2 cellular contexts compared by ENCODE assay signal in the genomic region with DNA sequence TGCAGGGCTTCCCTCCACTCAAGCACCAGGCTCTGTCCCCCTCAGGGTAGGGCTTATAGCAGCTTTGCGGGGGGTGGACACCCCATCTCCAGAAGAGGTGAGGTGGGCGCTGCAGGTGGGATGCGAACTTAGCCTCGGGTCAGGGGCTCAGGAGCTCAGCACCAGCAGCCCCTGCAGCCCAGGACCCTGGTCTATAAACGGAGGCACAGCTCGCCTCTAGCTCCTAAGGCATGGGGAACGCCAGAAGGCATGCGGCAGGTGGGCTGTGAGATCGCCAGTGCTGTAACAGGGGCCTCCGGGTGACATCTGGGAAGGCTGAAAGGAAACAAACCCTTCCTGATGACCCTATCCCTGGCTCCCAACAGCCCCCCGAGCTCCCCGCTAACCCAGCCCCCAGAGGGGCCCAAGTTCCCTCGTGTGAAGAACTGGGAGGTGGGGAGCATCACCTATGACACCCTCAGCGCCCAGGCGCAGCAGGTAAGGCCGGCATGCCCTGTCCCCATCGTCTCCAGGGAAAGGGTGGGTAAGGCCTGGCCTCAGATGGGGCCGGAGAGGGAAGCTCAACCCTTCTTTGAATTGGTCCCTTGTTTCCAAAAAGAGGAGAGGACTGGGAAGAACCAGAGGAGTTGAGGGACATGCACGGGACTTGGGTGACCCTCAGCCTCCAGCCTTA.
TF ChIP-seq lines count a peak whose summit lies in the region.

No MANE protein-coding gene starts in this region.

TF ChIP-seq in SK-N-SH, 30 proteins besides CTCF, POLR2A, EP300 and RAD21:
- TF ChIP-seq, protein P1, sequence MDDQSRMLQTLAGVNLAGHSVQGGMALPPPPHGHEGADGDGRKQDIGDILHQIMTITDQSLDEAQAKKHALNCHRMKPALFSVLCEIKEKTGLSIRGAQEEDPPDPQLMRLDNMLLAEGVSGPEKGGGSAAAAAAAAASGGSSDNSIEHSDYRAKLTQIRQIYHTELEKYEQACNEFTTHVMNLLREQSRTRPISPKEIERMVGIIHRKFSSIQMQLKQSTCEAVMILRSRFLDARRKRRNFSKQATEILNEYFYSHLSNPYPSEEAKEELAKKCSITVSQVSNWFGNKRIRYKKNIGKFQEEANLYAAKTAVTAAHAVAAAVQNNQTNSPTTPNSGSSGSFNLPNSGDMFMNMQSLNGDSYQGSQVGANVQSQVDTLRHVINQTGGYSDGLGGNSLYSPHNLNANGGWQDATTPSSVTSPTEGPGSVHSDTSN (IDR thresholded peaks at IDR 0.05) = no peak
- no peak for TF ChIP-seq FOXM1 (IDR thresholded peaks at IDR 0.05; ENCODE audit: low read depth)
- TF ChIP-seq RFX5 (IDR thresholded peaks at IDR 0.05; ENCODE audit: low read length) = no peak
- TF ChIP-seq, protein P2, sequence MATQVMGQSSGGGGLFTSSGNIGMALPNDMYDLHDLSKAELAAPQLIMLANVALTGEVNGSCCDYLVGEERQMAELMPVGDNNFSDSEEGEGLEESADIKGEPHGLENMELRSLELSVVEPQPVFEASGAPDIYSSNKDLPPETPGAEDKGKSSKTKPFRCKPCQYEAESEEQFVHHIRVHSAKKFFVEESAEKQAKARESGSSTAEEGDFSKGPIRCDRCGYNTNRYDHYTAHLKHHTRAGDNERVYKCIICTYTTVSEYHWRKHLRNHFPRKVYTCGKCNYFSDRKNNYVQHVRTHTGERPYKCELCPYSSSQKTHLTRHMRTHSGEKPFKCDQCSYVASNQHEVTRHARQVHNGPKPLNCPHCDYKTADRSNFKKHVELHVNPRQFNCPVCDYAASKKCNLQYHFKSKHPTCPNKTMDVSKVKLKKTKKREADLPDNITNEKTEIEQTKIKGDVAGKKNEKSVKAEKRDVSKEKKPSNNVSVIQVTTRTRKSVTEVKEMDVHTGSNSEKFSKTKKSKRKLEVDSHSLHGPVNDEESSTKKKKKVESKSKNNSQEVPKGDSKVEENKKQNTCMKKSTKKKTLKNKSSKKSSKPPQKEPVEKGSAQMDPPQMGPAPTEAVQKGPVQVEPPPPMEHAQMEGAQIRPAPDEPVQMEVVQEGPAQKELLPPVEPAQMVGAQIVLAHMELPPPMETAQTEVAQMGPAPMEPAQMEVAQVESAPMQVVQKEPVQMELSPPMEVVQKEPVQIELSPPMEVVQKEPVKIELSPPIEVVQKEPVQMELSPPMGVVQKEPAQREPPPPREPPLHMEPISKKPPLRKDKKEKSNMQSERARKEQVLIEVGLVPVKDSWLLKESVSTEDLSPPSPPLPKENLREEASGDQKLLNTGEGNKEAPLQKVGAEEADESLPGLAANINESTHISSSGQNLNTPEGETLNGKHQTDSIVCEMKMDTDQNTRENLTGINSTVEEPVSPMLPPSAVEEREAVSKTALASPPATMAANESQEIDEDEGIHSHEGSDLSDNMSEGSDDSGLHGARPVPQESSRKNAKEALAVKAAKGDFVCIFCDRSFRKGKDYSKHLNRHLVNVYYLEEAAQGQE (IDR thresholded peaks at IDR 0.05; ENCODE audit: low read depth, low read length) = no peak
- TF ChIP-seq, protein P3, sequence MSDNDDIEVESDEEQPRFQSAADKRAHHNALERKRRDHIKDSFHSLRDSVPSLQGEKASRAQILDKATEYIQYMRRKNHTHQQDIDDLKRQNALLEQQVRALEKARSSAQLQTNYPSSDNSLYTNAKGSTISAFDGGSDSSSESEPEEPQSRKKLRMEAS (IDR thresholded peaks at IDR 0.05; ENCODE audit: low read depth) = no peak
- no peak for TF ChIP-seq ELF1 (IDR thresholded peaks at IDR 0.05)
- TF ChIP-seq YY1 (IDR thresholded peaks at IDR 0.05; ENCODE audit: low read depth) = no peak
- TF ChIP-seq TCF12 (IDR thresholded peaks at IDR 0.05) = no peak
- TF ChIP-seq RXRA (IDR thresholded peaks at IDR 0.05; ENCODE audit: borderline replicate concordance, low read depth) = no peak
- no peak for TF ChIP-seq RCOR1 (IDR thresholded peaks at IDR 0.05; ENCODE audit: low read length)
- no peak for TF ChIP-seq TEAD4 (IDR thresholded peaks at IDR 0.05; ENCODE audit: borderline replicate concordance, insufficient read depth)

TF ChIP-seq in SK-N-SH treated with all-trans-retinoic acid at 6 μM for 48 hours, 23 proteins besides CTCF, POLR2A, EP300 and RAD21:
- TF ChIP-seq CSDC2 (CRISPR knock-in tag; IDR thresholded peaks at IDR 0.05) (no peak), ZFP3 (CRISPR knock-in tag; IDR thresholded peaks at IDR 0.05) (no peak), ISL1 (CRISPR knock-in tag; IDR thresholded peaks at IDR 0.05) (no peak), PPARA (CRISPR knock-in tag; IDR thresholded peaks at IDR 0.05; ENCODE audit: borderline replicate concordance) (no peak), ESRRG (CRISPR knock-in tag; IDR thresholded peaks at IDR 0.05) (no peak), ARNTL (CRISPR knock-in tag; IDR thresholded peaks at IDR 0.05; ENCODE audit: borderline replicate concordance, low read depth) (no peak), ZFP30 (CRISPR knock-in tag; IDR thresholded peaks at IDR 0.05) (no peak)
- TF ChIP-seq, protein P4, sequence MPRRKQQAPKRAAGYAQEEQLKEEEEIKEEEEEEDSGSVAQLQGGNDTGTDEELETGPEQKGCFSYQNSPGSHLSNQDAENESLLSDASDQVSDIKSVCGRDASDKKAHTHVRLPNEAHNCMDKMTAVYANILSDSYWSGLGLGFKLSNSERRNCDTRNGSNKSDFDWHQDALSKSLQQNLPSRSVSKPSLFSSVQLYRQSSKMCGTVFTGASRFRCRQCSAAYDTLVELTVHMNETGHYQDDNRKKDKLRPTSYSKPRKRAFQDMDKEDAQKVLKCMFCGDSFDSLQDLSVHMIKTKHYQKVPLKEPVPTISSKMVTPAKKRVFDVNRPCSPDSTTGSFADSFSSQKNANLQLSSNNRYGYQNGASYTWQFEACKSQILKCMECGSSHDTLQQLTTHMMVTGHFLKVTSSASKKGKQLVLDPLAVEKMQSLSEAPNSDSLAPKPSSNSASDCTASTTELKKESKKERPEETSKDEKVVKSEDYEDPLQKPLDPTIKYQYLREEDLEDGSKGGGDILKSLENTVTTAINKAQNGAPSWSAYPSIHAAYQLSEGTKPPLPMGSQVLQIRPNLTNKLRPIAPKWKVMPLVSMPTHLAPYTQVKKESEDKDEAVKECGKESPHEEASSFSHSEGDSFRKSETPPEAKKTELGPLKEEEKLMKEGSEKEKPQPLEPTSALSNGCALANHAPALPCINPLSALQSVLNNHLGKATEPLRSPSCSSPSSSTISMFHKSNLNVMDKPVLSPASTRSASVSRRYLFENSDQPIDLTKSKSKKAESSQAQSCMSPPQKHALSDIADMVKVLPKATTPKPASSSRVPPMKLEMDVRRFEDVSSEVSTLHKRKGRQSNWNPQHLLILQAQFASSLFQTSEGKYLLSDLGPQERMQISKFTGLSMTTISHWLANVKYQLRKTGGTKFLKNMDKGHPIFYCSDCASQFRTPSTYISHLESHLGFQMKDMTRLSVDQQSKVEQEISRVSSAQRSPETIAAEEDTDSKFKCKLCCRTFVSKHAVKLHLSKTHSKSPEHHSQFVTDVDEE (CRISPR knock-in tag; IDR thresholded peaks at IDR 0.05) = no peak
- TF ChIP-seq, protein P5, sequence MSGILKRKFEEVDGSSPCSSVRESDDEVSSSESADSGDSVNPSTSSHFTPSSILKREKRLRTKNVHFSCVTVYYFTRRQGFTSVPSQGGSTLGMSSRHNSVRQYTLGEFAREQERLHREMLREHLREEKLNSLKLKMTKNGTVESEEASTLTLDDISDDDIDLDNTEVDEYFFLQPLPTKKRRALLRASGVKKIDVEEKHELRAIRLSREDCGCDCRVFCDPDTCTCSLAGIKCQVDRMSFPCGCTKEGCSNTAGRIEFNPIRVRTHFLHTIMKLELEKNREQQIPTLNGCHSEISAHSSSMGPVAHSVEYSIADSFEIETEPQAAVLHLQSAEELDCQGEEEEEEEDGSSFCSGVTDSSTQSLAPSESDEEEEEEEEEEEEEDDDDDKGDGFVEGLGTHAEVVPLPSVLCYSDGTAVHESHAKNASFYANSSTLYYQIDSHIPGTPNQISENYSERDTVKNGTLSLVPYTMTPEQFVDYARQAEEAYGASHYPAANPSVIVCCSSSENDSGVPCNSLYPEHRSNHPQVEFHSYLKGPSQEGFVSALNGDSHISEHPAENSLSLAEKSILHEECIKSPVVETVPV (CRISPR knock-in tag; IDR thresholded peaks at IDR 0.05) = no peak
